In the genomic region with DNA sequence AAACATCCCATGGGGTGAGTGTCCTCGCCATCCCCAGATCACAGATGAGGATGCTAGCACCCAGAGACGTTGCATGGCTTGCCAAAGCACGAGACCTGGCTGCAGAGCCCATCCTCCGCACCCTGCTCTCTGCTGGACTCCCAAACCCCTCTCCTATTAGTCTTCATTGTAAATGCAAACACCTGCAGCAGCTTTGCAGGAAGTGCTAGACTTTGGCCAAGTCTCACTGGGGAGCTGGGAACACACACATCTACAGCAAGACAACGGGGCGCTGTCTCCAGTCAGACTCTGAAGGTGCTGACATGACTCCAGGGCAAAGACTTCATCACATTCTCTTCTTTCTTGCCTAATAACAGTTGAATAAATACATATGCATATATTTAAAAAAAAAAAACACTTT, we compare ENCODE assay signal across 13 cellular contexts. TPM values are rescaled to one million over a fixed set of nuclear protein-coding genes. Genes with fewer than 3 reads are reported as not detected.
DNase-seq lines count a peak whose midpoint lies in the region; ATAC-seq lines count a peak whose summit lies in the region.
"Had no signal": no experiment of that assay in that cellular context is flagged by ENCODE, and none has a peak within 500 bp of the region (broad histone marks: within the 10 kb centered on the region; RNA-seq: fewer than 3 reads in every experiment).

No MANE protein-coding gene starts in this region.

- H3K36me3 Mint-ChIP-seq in T-helper 2 cell treated with Interferon-gamma antibody and Interleukin-4, amounts not matched to agents 5 μg/mL and 100 μg/mL, for 36 hours (ENCODE audit: low read depth) = peaks cover 29% of the 10 kb centered on the region
- peaks cover 67% of the 10 kb centered on the region for H3K36me3 Mint-ChIP-seq in activated T-helper 17 cell treated with anti-CD3 and anti-CD28 coated beads, Interleukin-2, amount 50 U/mL, for 72 hours (ENCODE audit: low read depth)
- H3K36me3 Mint-ChIP-seq in natural killer cell treated with Interleukin-12 subunit alpha and Interleukin-12 subunit beta and Interleukin-15 and Interleukin-18, amount 100 ng/mL, for 72 hours = no peaks in the 10 kb centered on the region

- peak overlapping the region; percentile 11 for H3K4me3 Mint-ChIP-seq in T-helper 2 cell treated with Interferon-gamma antibody and Interleukin-4, amounts not matched to agents 5 μg/mL and 100 μg/mL, for 36 hours
- H3K4me3 Mint-ChIP-seq in activated T-helper 17 cell treated with anti-CD3 and anti-CD28 coated beads, Interleukin-2, amount 50 U/mL, for 72 hours = peak overlapping the region; percentile 91
- H3K4me3 Mint-ChIP-seq in natural killer cell treated with Interleukin-12 subunit alpha and Interleukin-12 subunit beta and Interleukin-15 and Interleukin-18, amount 100 ng/mL, for 72 hours = peak overlapping the region; percentile 99

- peaks cover 74% of the 10 kb centered on the region for H3K4me1 Mint-ChIP-seq in T-helper 2 cell treated with Interferon-gamma antibody and Interleukin-4, amounts not matched to agents 5 μg/mL and 100 μg/mL, for 36 hours (ENCODE audit: low read depth)
- peaks cover 69% of the 10 kb centered on the region for H3K4me1 Mint-ChIP-seq in activated T-helper 17 cell treated with anti-CD3 and anti-CD28 coated beads, Interleukin-2, amount 50 U/mL, for 72 hours
- peaks cover 76 to 83% of the 10 kb centered on the region in 2 donors for H3K4me1 Mint-ChIP-seq in natural killer cell treated with Interleukin-12 subunit alpha and Interleukin-12 subunit beta and Interleukin-15 and Interleukin-18, amount 100 ng/mL, for 72 hours (ENCODE audit: low read depth in 2 of 2)

- no peaks in the 10 kb centered on the region for H3K27me3 Mint-ChIP-seq in T-helper 2 cell treated with Interferon-gamma antibody and Interleukin-4, amounts not matched to agents 5 μg/mL and 100 μg/mL, for 36 hours (ENCODE audit: low read depth)
- no peaks in the 10 kb centered on the region for H3K27me3 Mint-ChIP-seq in activated T-helper 17 cell treated with anti-CD3 and anti-CD28 coated beads, Interleukin-2, amount 50 U/mL, for 72 hours
- H3K27me3 Mint-ChIP-seq in natural killer cell treated with Interleukin-12 subunit alpha and Interleukin-12 subunit beta and Interleukin-15 and Interleukin-18, amount 100 ng/mL, for 72 hours = no peaks in the 10 kb centered on the region

- H3K27ac Mint-ChIP-seq in T-helper 2 cell treated with Interferon-gamma antibody and Interleukin-4, amounts not matched to agents 5 μg/mL and 100 μg/mL, for 36 hours = no peak overlapping the region
- H3K27ac Mint-ChIP-seq in activated T-helper 17 cell treated with anti-CD3 and anti-CD28 coated beads, Interleukin-2, amount 50 U/mL, for 72 hours = peak overlapping the region; percentile 95
- H3K27ac Mint-ChIP-seq in natural killer cell treated with Interleukin-12 subunit alpha and Interleukin-12 subunit beta and Interleukin-15 and Interleukin-18, amount 100 ng/mL, for 72 hours = peak overlapping the region; percentile 94

- DNase-seq in T-helper 2 cell treated with Interferon-gamma antibody and Interleukin-4, amounts not matched to agents 5 μg/mL and 100 μg/mL, for 36 hours (ENCODE audit: low spot score) = no peak
- no peak for DNase-seq in T-helper 2 cell
- peak; percentile 71 for DNase-seq in COR-L47 (lab: John Stamatoyannopoulos, UW)
- DNase-seq in natural killer cell treated with Interleukin-12 subunit alpha and Interleukin-12 subunit beta and Interleukin-15 and Interleukin-18, amount 100 ng/mL, for 72 hours (ENCODE audit: low spot score) = peak; percentile 48
- no peak for DNase-seq in HuH-7 (ENCODE audit: low spot score)
- DNase-seq in GF-D8 (lab: John Stamatoyannopoulos, UW) = no peak
- DNase-seq: Karpas-422, NCI-H187, NCI-H82, testis had no signal

- H3K9me3 Mint-ChIP-seq in T-helper 2 cell treated with Interferon-gamma antibody and Interleukin-4, amounts not matched to agents 5 μg/mL and 100 μg/mL, for 36 hours = no peaks in the 10 kb centered on the region
- H3K9me3 Mint-ChIP-seq in activated T-helper 17 cell treated with anti-CD3 and anti-CD28 coated beads, Interleukin-2, amount 50 U/mL, for 72 hours = no peaks in the 10 kb centered on the region
- H3K9me3 Mint-ChIP-seq in natural killer cell treated with Interleukin-12 subunit alpha and Interleukin-12 subunit beta and Interleukin-15 and Interleukin-18, amount 100 ng/mL, for 72 hours = no peaks in the 10 kb centered on the region

- no peak for ATAC-seq in activated T-helper 17 cell treated with anti-CD3 and anti-CD28 coated beads, Interleukin-2, amount 50 U/mL, for 72 hours (replicated peaks)
- ATAC-seq in natural killer cell treated with Interleukin-12 subunit alpha and Interleukin-12 subunit beta and Interleukin-15 and Interleukin-18, amount 100 ng/mL, for 72 hours = no peak
- no peak for ATAC-seq in GM18517 (IDR thresholded peaks at IDR 0.05; ENCODE audit: unreplicated experiment)
- ATAC-seq: Right ventricle myocardium inferior had no signal

RNA-seq across cellular contexts. Expression of a gene that starts 43.8 kb away (rescaled TPM):
- total RNA-seq in activated T-helper 17 cell treated with anti-CD3 and anti-CD28 coated beads, Interleukin-2, amount 50 U/mL, for 72 hours = 100 to 1,000 TPM; 173 to 195 TPM
- 100 to 1,000 TPM; 111 to 149 TPM for total RNA-seq in natural killer cell treated with Interleukin-12 subunit alpha and Interleukin-12 subunit beta and Interleukin-15 and Interleukin-18, amount 100 ng/mL, for 72 hours

Comparison
In these comparisons a context has a peak if more than half of its experiments do, and no peak if none do; other contexts are left out.
1. DNase-seq: peak in COR-L47 (single experiment) and natural killer cell treated with Interleukin-12 subunit alpha and Interleukin-12 subunit beta and Interleukin-15 and Interleukin-18, amount 100 ng/mL, for 72 hours (single experiment); none in T-helper 2 cell treated with Interferon-gamma antibody and Interleukin-4, amounts not matched to agents 5 μg/mL and 100 μg/mL, for 36 hours (single experiment), T-helper 2 cell (0 of 5), HuH-7 (single experiment) and GF-D8 (single experiment).
2. H3K4me3 Mint-ChIP-seq: peak in every context shown above with its lines; median percentile 99 in natural killer cell treated with Interleukin-12 subunit alpha and Interleukin-12 subunit beta and Interleukin-15 and Interleukin-18, amount 100 ng/mL, for 72 hours; 91 in activated T-helper 17 cell treated with anti-CD3 and anti-CD28 coated beads, Interleukin-2, amount 50 U/mL, for 72 hours; 11 in T-helper 2 cell treated with Interferon-gamma antibody and Interleukin-4, amounts not matched to agents 5 μg/mL and 100 μg/mL, for 36 hours.